26 cellular contexts compared by ENCODE assay signal in genomic region chr22:46173152-46173551, GRCh38. TPM values are rescaled to one million over a fixed set of nuclear protein-coding genes. Genes with fewer than 3 reads are reported as not detected.
DNase-seq lines count a peak whose midpoint lies in the region; ATAC-seq lines count a peak whose summit lies in the region.
"Had no signal": no experiment of that assay in that cellular context is flagged by ENCODE, and none has a peak within 500 bp of the region (broad histone marks: within the 10 kb centered on the region; RNA-seq: fewer than 3 reads in every experiment).

No MANE protein-coding gene starts in this region.

- DNase-seq in Right ventricle myocardium inferior (ENCODE audit: missing footprints), result no peak
- no peak for DNase-seq in cardiac septum (ENCODE audit: low spot score)
- DNase-seq in Right ventricle myocardium superior, result no peak
- DNase-seq in pons (ENCODE audit: low spot score), result peak; percentile 23
- DNase-seq in amniotic stem cell (lab: John Stamatoyannopoulos, UW), result no peak
- DNase-seq in stimulated activated naive CD4-positive, alpha-beta T cell treated with Interleukin-2 at 50 U/mL for 16 hours (lab: John Stamatoyannopoulos, UW), result no peak
- DNase-seq: activated CD4-positive, alpha-beta T cell treated with anti-CD3 and anti-CD28 coated beads, Interleukin-2, amount 10 ng/mL, durations not matched to agents 7 days and 5 days; activated naive CD8-positive, alpha-beta T cell treated with anti-CD3 and anti-CD28 coated beads, Interleukin-2, amount 50 U/mL, for 24 hours; activated T-cell treated with anti-CD3 and anti-CD28 coated beads, Interleukin-2, amount 50 U/mL, for 24 hours; CD4-positive, alpha-beta memory T cell; effector CD8-positive, alpha-beta T cell; EL; foreskin keratinocyte; left lung; NCI-H1092; NCI-H187 treated with DMSO at 0.1 percent for 48 hours; NCI-H2171 treated with DMSO at 0.1 percent for 48 hours; NCI-H510A treated with DMSO at 0.1 percent for 48 hours; PC-9; SHP77; stimulated activated CD4-positive, alpha-beta T cell treated with anti-CD3 and anti-CD28 coated beads, Interleukin-12 subunit alpha, Interleukin-12 subunit beta, amount 100 ng/mL, for 4 hours; stimulated activated CD4-positive, alpha-beta T cell treated with anti-CD3 and anti-CD28 coated beads, Interleukin-4, amount 100 ng/mL, for 1 hour had no signal

- peak; percentile 56 for ATAC-seq in Right ventricle myocardium inferior
- ATAC-seq in Right ventricle myocardium superior (ENCODE audit: poor library complexity), result peak; percentile 81
- ATAC-seq in HG03135 (IDR thresholded peaks at IDR 0.05; ENCODE audit: unreplicated experiment), result no peak
- ATAC-seq in GM21723 (IDR thresholded peaks at IDR 0.05; ENCODE audit: unreplicated experiment), result no peak
- ATAC-seq: activated naive CD8-positive, alpha-beta T cell treated with anti-CD3 and anti-CD28 coated beads, Interleukin-2, amount 50 U/mL, for 24 hours; foreskin keratinocyte; GM23338; left lung; natural killer cell treated with Interleukin-12 subunit alpha and Interleukin-12 subunit beta and Interleukin-15 and Interleukin-18, amount 100 ng/mL, for 72 hours had no signal

- intact Hi-C loops in Right ventricle myocardium inferior (cut with DNase I), result no loop called here
- intact Hi-C loops in cardiac septum (cut with DNase I), result no loop called here
- intact Hi-C loops in Right ventricle myocardium superior (cut with DNase I), result no loop called here

RNA-seq across cellular contexts. Expression of gene PPARA, which starts 22.8 kb away (rescaled TPM):
- total RNA-seq in Right ventricle myocardium inferior, result 70.5 TPM
- total RNA-seq in cardiac septum, result 78.8 TPM
- 66.1 TPM for total RNA-seq in Right ventricle myocardium superior

Comparison
In these comparisons a context has a peak if more than half of its experiments do, and no peak if none do; other contexts are left out.
1. ATAC-seq: peak in Right ventricle myocardium inferior (single experiment) and Right ventricle myocardium superior (single experiment); none in HG03135 (single experiment) and GM21723 (single experiment).